8 cellular contexts compared by ENCODE assay signal in the genomic region with DNA sequence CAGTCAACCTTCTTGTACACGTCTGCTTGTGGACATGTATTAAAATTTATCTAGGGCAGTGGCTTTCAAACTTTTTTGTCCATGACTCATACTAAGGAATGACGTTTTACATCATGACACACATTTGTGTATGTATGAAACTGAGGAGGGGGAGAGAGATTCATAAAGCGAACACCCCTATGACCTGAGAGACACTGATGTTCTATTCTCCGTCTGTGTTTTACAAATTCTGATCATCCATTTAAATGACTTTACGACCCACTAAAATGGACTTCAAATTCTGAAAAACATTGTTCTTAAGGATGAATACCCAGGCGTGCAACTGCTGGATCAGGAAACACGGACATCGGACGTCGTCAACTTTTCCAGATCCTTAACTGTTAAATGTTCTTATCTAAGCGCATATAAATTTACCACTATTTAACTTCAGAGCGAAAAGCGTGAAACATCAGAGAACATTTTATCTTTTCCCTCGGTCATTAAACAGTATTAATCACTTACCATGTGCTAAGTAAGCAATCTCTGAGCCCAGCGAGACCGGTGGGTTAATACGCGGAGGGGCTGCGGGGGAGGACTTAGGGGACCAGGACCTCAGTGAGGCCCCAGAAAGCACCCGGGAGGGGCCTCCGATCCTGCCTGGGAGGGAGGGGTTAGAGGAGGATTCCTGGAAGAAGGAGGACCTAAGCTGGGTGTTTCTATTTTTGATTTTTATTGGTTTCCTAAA. TPM values are rescaled to one million over a fixed set of nuclear protein-coding genes. Genes with fewer than 3 reads are reported as not detected.
DNase-seq lines count a peak whose midpoint lies in the region; ATAC-seq and TF ChIP-seq lines count a peak whose summit lies in the region.

No MANE protein-coding gene starts in this region.

- H3K9me3 Mint-ChIP-seq in activated CD4-positive, alpha-beta T cell treated with anti-CD3 and anti-CD28 coated beads, Interleukin-2, amount 10 ng/mL, durations not matched to agents 7 days and 5 days, result peaks cover 3% of the 10 kb centered on the region
- H3K9me3 Mint-ChIP-seq in activated B cell treated with CpG ODN at 0.5 μM for 24 hours, result no peaks in the 10 kb centered on the region

- intact Hi-C loops in activated B cell treated with CpG ODN at 0.5 μM for 24 hours (cut with micrococcal nuclease) (no loop called here), heart right ventricle (cut with DNase I) (loop anchor here in 1 of 10 donors (10.0 kb wide), 1 partner anchor 162 kb away; a partner anchor contains a TSS), sciatic nerve (cut with DNase I) (no loop called here)

- peak overlapping the region; percentile 37 to 67 (median 62) for H3K4me3 ChIP-seq in heart right ventricle

- peaks cover 7% of the 10 kb centered on the region for H3K4me1 Mint-ChIP-seq in activated CD4-positive, alpha-beta T cell treated with anti-CD3 and anti-CD28 coated beads, Interleukin-2, amount 10 ng/mL, durations not matched to agents 7 days and 5 days
- peaks cover 13% of the 10 kb centered on the region for H3K4me1 Mint-ChIP-seq in activated B cell treated with CpG ODN at 0.5 μM for 24 hours

- peaks cover 0 to 24% (median 11%) of the 10 kb centered on the region in 11 donors for H3K9me3 ChIP-seq in heart right ventricle

- 56 to 57% methylated on average over 21 of the region's 21 CpGs for WGBS in heart right ventricle, 2 donors

- no peak overlapping the region for H3K27ac Mint-ChIP-seq in activated CD4-positive, alpha-beta T cell treated with anti-CD3 and anti-CD28 coated beads, Interleukin-2, amount 10 ng/mL, durations not matched to agents 7 days and 5 days
- no peak overlapping the region for H3K27ac Mint-ChIP-seq in activated B cell treated with CpG ODN at 0.5 μM for 24 hours

- POLR2A ChIA-PET in activated CD4-positive, alpha-beta T cell treated with anti-CD3 and anti-CD28 coated beads, Interleukin-2, amount 10 ng/mL, durations not matched to agents 7 days and 5 days (lab: Charles Lee), result no interaction called here
- POLR2A ChIA-PET in activated B cell treated with CpG ODN at 0.5 μM for 24 hours (lab: Charles Lee), result no interaction called here

- H3K27ac ChIP-seq in heart right ventricle, result peak overlapping the region in 9 of 10 donors; percentile 63 to 80 (median 75)

- CTCF ChIA-PET in activated CD4-positive, alpha-beta T cell treated with anti-CD3 and anti-CD28 coated beads, Interleukin-2, amount 10 ng/mL, durations not matched to agents 7 days and 5 days (lab: Charles Lee), result no interaction called here
- CTCF ChIA-PET in activated B cell treated with CpG ODN at 0.5 μM for 24 hours (lab: Charles Lee), result no interaction called here

- no peaks in the 10 kb centered on the region for H3K36me3 ChIP-seq in heart right ventricle

- H3K4me1 ChIP-seq in heart right ventricle, result peaks cover 0 to 6% (median 0%) of the 10 kb centered on the region in 9 donors

- no peak for DNase-seq in activated CD4-positive, alpha-beta T cell treated with anti-CD3 and anti-CD28 coated beads, Interleukin-2, amount 10 ng/mL, durations not matched to agents 7 days and 5 days
- no peak for DNase-seq in activated CD4-positive, alpha-beta T cell treated with anti-CD3 and anti-CD28 coated beads, Interleukin-2, amount 50 U/mL, for 4 hours
- DNase-seq in activated B cell treated with CpG ODN at 0.5 μM for 24 hours (no peak), heart right ventricle (peak in 1 of 2 donors; percentile 13), sciatic nerve (ENCODE audit: low spot score) (no peak)
- no peak for DNase-seq in NK-92 treated with Interleukin-12 subunit alpha and Interleukin-12 subunit beta, amount 100 ng/mL, for 24 hours (lab: John Stamatoyannopoulos, UW)

- TF ChIP-seq CTCF in activated B cell treated with CpG ODN at 0.5 μM for 24 hours (IDR thresholded peaks at IDR 0.05), result no peak
- TF ChIP-seq CTCF in heart right ventricle (IDR thresholded peaks at IDR 0.05), result no peak

- no peaks in the 10 kb centered on the region for H3K36me3 Mint-ChIP-seq in activated CD4-positive, alpha-beta T cell treated with anti-CD3 and anti-CD28 coated beads, Interleukin-2, amount 10 ng/mL, durations not matched to agents 7 days and 5 days (ENCODE audit: low read depth)
- peaks cover 6% of the 10 kb centered on the region for H3K36me3 Mint-ChIP-seq in activated B cell treated with CpG ODN at 0.5 μM for 24 hours (ENCODE audit: low read depth)

- H3K27me3 Mint-ChIP-seq in activated CD4-positive, alpha-beta T cell treated with anti-CD3 and anti-CD28 coated beads, Interleukin-2, amount 10 ng/mL, durations not matched to agents 7 days and 5 days, result peaks cover 41% of the 10 kb centered on the region
- H3K27me3 Mint-ChIP-seq in activated B cell treated with CpG ODN at 0.5 μM for 24 hours, result peaks cover 5% of the 10 kb centered on the region

- no peak for ATAC-seq in activated B cell treated with CpG ODN at 0.5 μM for 24 hours (ENCODE audit: low read depth)
- peak in 4 of 8 donors; percentile 46 to 75 (median 54) for ATAC-seq in heart right ventricle
- ATAC-seq in sciatic nerve, result peak; percentile 82
- no peak for ATAC-seq in GM21576 (IDR thresholded peaks at IDR 0.05; ENCODE audit: unreplicated experiment)
- no peak for ATAC-seq in GM21723 (IDR thresholded peaks at IDR 0.05; ENCODE audit: unreplicated experiment)

- peak overlapping the region; percentile 67 for H3K4me3 Mint-ChIP-seq in activated CD4-positive, alpha-beta T cell treated with anti-CD3 and anti-CD28 coated beads, Interleukin-2, amount 10 ng/mL, durations not matched to agents 7 days and 5 days
- peak overlapping the region; percentile 28 for H3K4me3 Mint-ChIP-seq in activated B cell treated with CpG ODN at 0.5 μM for 24 hours

- H3K27me3 ChIP-seq in heart right ventricle, result no peaks in the 10 kb centered on the region

RNA-seq across cellular contexts. Expression of a gene that starts 1.2 kb away (rescaled TPM):
- total RNA-seq in activated CD4-positive, alpha-beta T cell treated with anti-CD3 and anti-CD28 coated beads, Interleukin-2, amount 10 ng/mL, durations not matched to agents 7 days and 5 days, result 1 to 10 TPM; 4.5 to 5.7 TPM
- total RNA-seq in activated B cell treated with CpG ODN at 0.5 μM for 24 hours, result 28.5 and 33.5 TPM in 2 replicates
- 10 to 100 TPM in 6 of 10 donors, 1 to 10 TPM in 4; 9.0 to 24.6 (median 12.5) TPM for total RNA-seq in heart right ventricle
- 10 to 100 TPM in 1 of 2 donors, 1 to 10 TPM in 1; 5.4 to 24.6 TPM for polyA plus RNA-seq in heart right ventricle
- total RNA-seq in sciatic nerve, result 65.8 TPM
